Comparison of ENCODE assay signal across 19 cellular contexts in the genomic region with DNA sequence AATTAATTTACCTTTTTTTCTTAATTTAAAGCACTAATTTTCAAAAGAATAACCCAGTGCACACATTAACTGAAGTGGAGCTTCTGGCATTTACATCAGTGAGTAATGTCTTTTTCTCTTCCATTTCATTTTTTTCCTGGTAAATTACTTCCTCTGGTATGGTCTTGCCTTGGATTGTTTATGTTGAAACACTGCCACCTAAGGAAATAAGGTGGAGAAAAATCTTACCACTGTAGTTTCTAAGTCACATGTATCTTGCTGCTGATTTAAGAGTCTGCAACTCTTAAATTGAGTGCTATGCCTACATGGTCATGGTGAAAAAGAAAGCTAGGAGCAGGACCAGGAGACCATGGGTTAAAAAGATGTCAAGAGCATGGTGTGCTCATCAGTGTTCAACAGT. TPM values are rescaled to one million over a fixed set of nuclear protein-coding genes. Genes with fewer than 3 reads are reported as not detected.
A peak's percentile ranks its signal among the peaks of the same experiment; 100 is the strongest.
DNase-seq lines count a peak whose midpoint lies in the region; ATAC-seq, FAIRE-seq and TF ChIP-seq lines count a peak whose summit lies in the region.
"Had no signal": no experiment of that assay in that cellular context is flagged by ENCODE, and none has a peak within 500 bp of the region (broad histone marks: within the 10 kb centered on the region; RNA-seq: fewer than 3 reads in every experiment).

No MANE protein-coding gene starts in this region.

- H3K9ac ChIP-seq in kidney (ENCODE audit: low read length in 2 of 2) (no peak overlapping the region), neural progenitor cell (no peak overlapping the region)

- no peaks in the 10 kb centered on the region for H3K4me1 ChIP-seq in kidney (ENCODE audit: control insufficient read depth in 1 of 2, insufficient read depth in 1 of 2, low read depth in 1 of 2, low read length in 2 of 2)
- peaks cover 7% of the 10 kb centered on the region for H3K4me1 ChIP-seq in neural progenitor cell
- H3K4me1 ChIP-seq in tibial artery = peaks cover 0 to 6% (median 0%) of the 10 kb centered on the region in 4 donors
- H3K4me1 ChIP-seq: upper lobe of right lung had no signal

- no peak overlapping the region for H3K4me3 ChIP-seq in AG09309 (ENCODE audit: control insufficient read depth, low read depth, low read length)
- H3K4me3 ChIP-seq in astrocyte of the spinal cord (ENCODE audit: low read depth, low read length) = no peak overlapping the region
- no peak overlapping the region for H3K4me3 ChIP-seq in kidney (ENCODE audit: low read length in 2 of 2)
- H3K4me3 ChIP-seq in neural progenitor cell = no peak overlapping the region
- H3K4me3 ChIP-seq in tibial artery = no peak overlapping the region
- H3K4me3 ChIP-seq: upper lobe of right lung had no signal

- H3F3A ChIP-seq in neural progenitor cell (ENCODE audit: low read depth) = no peaks in the 10 kb centered on the region

- DNase-seq in AG09309 (ENCODE audit: low read depth) (peak; percentile 28), HTR-8/SVneo (ENCODE audit: insufficient read length, low spot score) (peak; percentile 42), astrocyte of the spinal cord (ENCODE audit: low read depth, low spot score) (peak; percentile 70), glomerular endothelial cell (ENCODE audit: extremely low read depth, low read depth, low spot score) (peak; percentile 41), kidney (no peak), neural progenitor cell (ENCODE audit: low spot score) (no peak), tibial artery (no peak)
- DNase-seq: anterior cingulate cortex, DMS 273 treated with DMSO at 0.1 percent for 48 hours, GOT3, islet precursor cell, NCI-H1417, upper lobe of right lung had no signal

- H3K27me3 Mint-ChIP-seq in neural progenitor cell (ENCODE audit: insufficient read depth, low read depth) = peaks cover 2% of the 10 kb centered on the region
- H3K27me3 Mint-ChIP-seq: B cell; IgD-negative memory B cell; stimulated activated memory B cell treated with anti-CD40 and anti-IgM and Interleukin-4, amounts not matched to agents 10 μg/mL and 1 μg/mL and 100 μg/mL, for 72 hours had no signal

- TF ChIP-seq CTCF in AG09309 (IDR thresholded peaks at IDR 0.05; ENCODE audit: control insufficient read depth, insufficient read depth, low read depth, low read length, missing control alignments) = no peak
- TF ChIP-seq CTCF in astrocyte of the spinal cord (IDR thresholded peaks at IDR 0.05; ENCODE audit: low read depth, low read length) = no peak
- TF ChIP-seq CTCF in kidney (IDR thresholded peaks at IDR 0.05; ENCODE audit: borderline replicate concordance, extremely low read depth, insufficient read depth) = no peak
- no peak for TF ChIP-seq CTCF in neural progenitor cell (IDR thresholded peaks at IDR 0.05)
- TF ChIP-seq CTCF in tibial artery (IDR thresholded peaks at IDR 0.05) = no peak

- no peaks in the 10 kb centered on the region for H3K9me3 Mint-ChIP-seq in neural progenitor cell
- H3K9me3 Mint-ChIP-seq: IgD-negative memory B cell; mesothelial cell of epicardium; stimulated activated memory B cell treated with anti-CD40 and anti-IgM and Interleukin-4, amounts not matched to agents 10 μg/mL and 1 μg/mL and 100 μg/mL, for 72 hours had no signal

- no peaks in the 10 kb centered on the region for H4K20me1 ChIP-seq in neural progenitor cell (ENCODE audit: low read depth)

- H3K36me3 Mint-ChIP-seq in neural progenitor cell = peaks cover 5% of the 10 kb centered on the region

- H3K4me1 Mint-ChIP-seq in neural progenitor cell = no peaks in the 10 kb centered on the region
- H3K4me1 Mint-ChIP-seq: B cell; mesothelial cell of epicardium; stimulated activated memory B cell treated with anti-CD40 and anti-IgM and Interleukin-4, amounts not matched to agents 10 μg/mL and 1 μg/mL and 100 μg/mL, for 72 hours had no signal

- FAIRE-seq in HTR-8/SVneo (lab: Jason Lieb, UNC) = peak; percentile 40
- FAIRE-seq in kidney (lab: Jason Lieb, UNC) = no peak

- no peak overlapping the region for H3K27ac ChIP-seq in kidney (ENCODE audit: low read depth in 2 of 2, low read length in 2 of 2)
- H3K27ac ChIP-seq in neural progenitor cell = no peak overlapping the region
- H3K27ac ChIP-seq in tibial artery = no peak overlapping the region
- H3K27ac ChIP-seq: neutrophil, upper lobe of right lung had no signal

- H3K36me3 ChIP-seq in kidney (ENCODE audit: control insufficient read depth in 1 of 2, insufficient read depth in 2 of 2, low read length in 2 of 2) (no peaks in the 10 kb centered on the region), neural progenitor cell (no peaks in the 10 kb centered on the region), tibial artery (peaks cover 13 to 35% (median 29%) of the 10 kb centered on the region in 3 donors)
- H3K36me3 ChIP-seq: neutrophil had no signal

- in situ Hi-C loops in astrocyte of the spinal cord (cut with HindIII; ENCODE audit: low sequenced_read_pairs) = no loop called here

- ATAC-seq in esophagus mucosa = no peak
- ATAC-seq: stimulated activated memory B cell treated with anti-CD40 and anti-IgM and Interleukin-4, amounts not matched to agents 10 μg/mL and 1 μg/mL and 100 μg/mL, for 72 hours; upper lobe of right lung had no signal

- no peak overlapping the region for H3K4me3 Mint-ChIP-seq in neural progenitor cell
- H3K4me3 Mint-ChIP-seq: B cell; mesothelial cell of epicardium; stimulated activated memory B cell treated with anti-CD40 and anti-IgM and Interleukin-4, amounts not matched to agents 10 μg/mL and 1 μg/mL and 100 μg/mL, for 72 hours had no signal

- H3K9me3 ChIP-seq in kidney (ENCODE audit: control insufficient read depth in 1 of 2, low read length in 2 of 2) (no peaks in the 10 kb centered on the region), neural progenitor cell (ENCODE audit: low read depth) (no peaks in the 10 kb centered on the region), tibial artery (no peaks in the 10 kb centered on the region)
- H3K9me3 ChIP-seq: neutrophil, upper lobe of right lung had no signal

- H3K27me3 ChIP-seq in neural progenitor cell = no peaks in the 10 kb centered on the region
- H3K27me3 ChIP-seq in tibial artery = no peaks in the 10 kb centered on the region
- H3K27me3 ChIP-seq: neutrophil, upper lobe of right lung had no signal

- no peak overlapping the region for H3K27ac Mint-ChIP-seq in neural progenitor cell
- H3K27ac Mint-ChIP-seq: B cell; IgD-negative memory B cell; mesothelial cell of epicardium; stimulated activated memory B cell treated with anti-CD40 and anti-IgM and Interleukin-4, amounts not matched to agents 10 μg/mL and 1 μg/mL and 100 μg/mL, for 72 hours had no signal

- no peak overlapping the region for H3K4me2 ChIP-seq in neural progenitor cell

- intact Hi-C loops in kidney (cut with DNase I) (no loop called here), tibial artery (cut with DNase I; ENCODE audit: low total_unique reads) (no loop called here)

- no peaks in the 10 kb centered on the region for H3K79me2 ChIP-seq in neural progenitor cell (ENCODE audit: low read depth)

- H2AFZ ChIP-seq in neural progenitor cell (replicated peaks) = no peak overlapping the region

RNA-seq across cellular contexts. Expression of a gene that starts 51.0 kb away (rescaled TPM):
- total RNA-seq in glomerular endothelial cell = 12.8 and 16.2 TPM in 2 replicates
- 19.7 TPM for total RNA-seq in kidney
- polyA plus RNA-seq in kidney (ENCODE audit: insufficient read depth, low read depth, low replicate concordance) = 8.0 TPM
- total RNA-seq in neural progenitor cell (ENCODE audit: low replicate concordance) = 16.4 and 32.5 TPM in 2 replicates
- total RNA-seq in esophagus mucosa = 16.5 TPM

Comparison
In these comparisons a context has a peak if more than half of its experiments do, and no peak if none do; other contexts are left out.
1. DNase-seq: peak in AG09309 (single experiment), HTR-8/SVneo (single experiment), astrocyte of the spinal cord (single experiment) and glomerular endothelial cell (single experiment); none in kidney (single experiment), neural progenitor cell (single experiment) and tibial artery (0 of 2).